In genomic region chr13:79404985-79405384, GRCh38 we compare ENCODE assay signal across 1 cellular context.
TF ChIP-seq lines count a peak whose summit lies in the region.

No MANE protein-coding gene starts in this region.

TF ChIP-seq in K562, 482 proteins besides CTCF, POLR2A, EP300 and RAD21:
- TF ChIP-seq, protein P1, sequence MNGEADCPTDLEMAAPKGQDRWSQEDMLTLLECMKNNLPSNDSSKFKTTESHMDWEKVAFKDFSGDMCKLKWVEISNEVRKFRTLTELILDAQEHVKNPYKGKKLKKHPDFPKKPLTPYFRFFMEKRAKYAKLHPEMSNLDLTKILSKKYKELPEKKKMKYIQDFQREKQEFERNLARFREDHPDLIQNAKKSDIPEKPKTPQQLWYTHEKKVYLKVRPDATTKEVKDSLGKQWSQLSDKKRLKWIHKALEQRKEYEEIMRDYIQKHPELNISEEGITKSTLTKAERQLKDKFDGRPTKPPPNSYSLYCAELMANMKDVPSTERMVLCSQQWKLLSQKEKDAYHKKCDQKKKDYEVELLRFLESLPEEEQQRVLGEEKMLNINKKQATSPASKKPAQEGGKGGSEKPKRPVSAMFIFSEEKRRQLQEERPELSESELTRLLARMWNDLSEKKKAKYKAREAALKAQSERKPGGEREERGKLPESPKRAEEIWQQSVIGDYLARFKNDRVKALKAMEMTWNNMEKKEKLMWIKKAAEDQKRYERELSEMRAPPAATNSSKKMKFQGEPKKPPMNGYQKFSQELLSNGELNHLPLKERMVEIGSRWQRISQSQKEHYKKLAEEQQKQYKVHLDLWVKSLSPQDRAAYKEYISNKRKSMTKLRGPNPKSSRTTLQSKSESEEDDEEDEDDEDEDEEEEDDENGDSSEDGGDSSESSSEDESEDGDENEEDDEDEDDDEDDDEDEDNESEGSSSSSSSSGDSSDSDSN (IDR thresholded peaks at IDR 0.05; ENCODE audit: borderline replicate concordance in 1 of 2, low read depth in 2 of 2, low read length in 2 of 2), result 0 out of 4 replicates have a peak, but pooled peaks of 1 of the 2 experiments have one; percentile 13
- TF ChIP-seq, protein P2, sequence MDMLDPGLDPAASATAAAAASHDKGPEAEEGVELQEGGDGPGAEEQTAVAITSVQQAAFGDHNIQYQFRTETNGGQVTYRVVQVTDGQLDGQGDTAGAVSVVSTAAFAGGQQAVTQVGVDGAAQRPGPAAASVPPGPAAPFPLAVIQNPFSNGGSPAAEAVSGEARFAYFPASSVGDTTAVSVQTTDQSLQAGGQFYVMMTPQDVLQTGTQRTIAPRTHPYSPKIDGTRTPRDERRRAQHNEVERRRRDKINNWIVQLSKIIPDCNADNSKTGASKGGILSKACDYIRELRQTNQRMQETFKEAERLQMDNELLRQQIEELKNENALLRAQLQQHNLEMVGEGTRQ (CRISPR knock-in tag; IDR thresholded peaks at IDR 0.05), result no peak
- TF ChIP-seq EGR1 (conservative IDR thresholded peaks at IDR 0.05), result peak; percentile 46; the same call in 1 of the 2 replicates
